ENCODE assay signal across 16 cellular contexts in the genomic region with DNA sequence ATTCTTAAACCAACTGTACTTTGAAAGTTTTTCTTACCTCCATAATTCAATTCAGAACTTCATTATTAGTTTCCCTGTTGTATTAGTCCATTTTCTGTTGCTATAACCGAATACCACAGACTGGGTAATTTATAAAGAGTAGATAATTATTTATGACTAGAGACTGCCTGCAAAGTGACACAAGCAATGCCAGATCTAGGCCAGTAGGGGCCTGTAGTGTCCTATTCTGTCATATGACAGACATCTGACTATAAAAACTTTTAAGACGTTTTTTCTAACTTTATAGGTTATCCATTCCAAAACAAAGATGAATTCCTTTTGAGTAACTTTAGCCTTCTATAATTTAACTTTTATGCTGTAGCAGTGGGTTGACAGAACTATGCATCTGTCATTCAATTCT.
DNase-seq lines count a peak whose midpoint lies in the region; ATAC-seq, FAIRE-seq and TF ChIP-seq lines count a peak whose summit lies in the region.
"Had no signal": no experiment of that assay in that cellular context is flagged by ENCODE, and none has a peak within 500 bp of the region (broad histone marks: within the 10 kb centered on the region; RNA-seq: fewer than 3 reads in every experiment).

No MANE protein-coding gene starts in this region.

- H3K27ac Mint-ChIP-seq in endothelial cell (ENCODE audit: unreplicated experiment): no peak overlapping the region
- H3K27ac Mint-ChIP-seq: activated B cell treated with CpG ODN at 0.5 μM for 24 hours; activated T-helper 1 cell treated with anti-CD3 and anti-CD28 coated beads, Interleukin-12 subunit alpha, Interleukin-12 subunit beta, Interleukin-2, Interleukin-4 antibody, amounts not matched to agents 30 ng/mL and 10 ng/mL and 1 ng/mL, durations not matched to agents 14 hours and 24 hours and 36 hours; CD4-positive, alpha-beta memory T cell had no signal

- H3K36me3 ChIP-seq in A673 (ENCODE audit: insufficient read depth, low read length, poor library complexity, severe bottlenecking): no peaks in the 10 kb centered on the region
- H3K36me3 ChIP-seq in OCI-LY1 (ENCODE audit: insufficient read depth, low read length): no peaks in the 10 kb centered on the region
- no peaks in the 10 kb centered on the region for H3K36me3 ChIP-seq in tibial nerve
- H3K36me3 ChIP-seq: gastrocnemius medialis had no signal

- TF ChIP-seq POLR2A in tibial nerve (IDR thresholded peaks at IDR 0.05): no peak

- TF ChIP-seq EP300 in tibial nerve (IDR thresholded peaks at IDR 0.05): no peak

- peak; percentile 39 for FAIRE-seq in G401.6 (lab: Jason Lieb, UNC)

- TF ChIP-seq CTCF in A673 (conservative IDR thresholded peaks at IDR 0.05; ENCODE audit: low read depth, low read length) (peak; percentile 66), OCI-LY1 (IDR thresholded peaks at IDR 0.05; ENCODE audit: low read length) (peak; percentile 59), endothelial cell (IDR thresholded peaks at IDR 0.05; ENCODE audit: unreplicated experiment) (peak; percentile 52), tibial nerve (IDR thresholded peaks at IDR 0.05) (no peak)

- no peaks in the 10 kb centered on the region for H3K79me2 ChIP-seq in OCI-LY1 (ENCODE audit: insufficient read depth, low read length)

- intact Hi-C loops in A673 (cut with micrococcal nuclease; ENCODE audit: unreplicated experiment): no loop called here

- H3K4me1 ChIP-seq in A673 (ENCODE audit: insufficient read depth, low read length, poor library complexity, severe bottlenecking): peaks cover 9% of the 10 kb centered on the region
- no peaks in the 10 kb centered on the region for H3K4me1 ChIP-seq in OCI-LY1 (ENCODE audit: insufficient read depth, low read length, severe bottlenecking)
- no peaks in the 10 kb centered on the region for H3K4me1 ChIP-seq in tibial nerve
- H3K4me1 ChIP-seq: gastrocnemius medialis had no signal

- no peaks in the 10 kb centered on the region for H3K4me1 Mint-ChIP-seq in endothelial cell (ENCODE audit: unreplicated experiment)
- H3K4me1 Mint-ChIP-seq: activated B cell treated with CpG ODN at 0.5 μM for 24 hours; CD4-positive, alpha-beta memory T cell; central memory CD8-positive, alpha-beta T cell had no signal

- no peaks in the 10 kb centered on the region for H3K9me2 ChIP-seq in OCI-LY1 (ENCODE audit: low read depth, low read length)

- H3K9me3 ChIP-seq in A673 (ENCODE audit: low read depth, low read length, poor library complexity, severe bottlenecking) (no peaks in the 10 kb centered on the region), OCI-LY1 (ENCODE audit: low read length) (no peaks in the 10 kb centered on the region), tibial nerve (no peaks in the 10 kb centered on the region)
- H3K9me3 ChIP-seq: gastrocnemius medialis had no signal

- peak overlapping the region; percentile 59; the same call in 1 of the 2 replicates for H2AFZ ChIP-seq in OCI-LY1 (ENCODE audit: low read length)

- no peaks in the 10 kb centered on the region for H3F3A ChIP-seq in OCI-LY1 (ENCODE audit: insufficient read depth, low read length)

- 46 to 59% methylated on average over 2 of the region's 2 CpGs for WGBS in tibial nerve, 2 donors

- no peak overlapping the region for H3K4me2 ChIP-seq in OCI-LY1 (ENCODE audit: low read length)

- CTCF ChIA-PET in A673 (lab: Charles Lee): no interaction called here

- no TSS peak for BruUV-seq in A673 (replicated peaks; lab: Mats Ljungman, UMichigan)

- no peaks in the 10 kb centered on the region for H3K27me3 Mint-ChIP-seq in endothelial cell (ENCODE audit: unreplicated experiment)
- H3K27me3 Mint-ChIP-seq: activated B cell treated with CpG ODN at 0.5 μM for 24 hours; CD4-positive, alpha-beta memory T cell; central memory CD8-positive, alpha-beta T cell had no signal

- ATAC-seq in GM18870 (IDR thresholded peaks at IDR 0.05; ENCODE audit: unreplicated experiment) (no peak), GM18511 (IDR thresholded peaks at IDR 0.05; ENCODE audit: unreplicated experiment) (no peak)
- ATAC-seq: gastrocnemius medialis, left ventricle myocardium superior had no signal

- no peak overlapping the region for H3K4me3 Mint-ChIP-seq in endothelial cell (ENCODE audit: unreplicated experiment)
- H3K4me3 Mint-ChIP-seq: activated B cell treated with CpG ODN at 0.5 μM for 24 hours; activated T-helper 1 cell treated with anti-CD3 and anti-CD28 coated beads, Interleukin-12 subunit alpha, Interleukin-12 subunit beta, Interleukin-2, Interleukin-4 antibody, amounts not matched to agents 30 ng/mL and 10 ng/mL and 1 ng/mL, durations not matched to agents 14 hours and 24 hours and 36 hours; CD4-positive, alpha-beta memory T cell; central memory CD8-positive, alpha-beta T cell had no signal

- no peak overlapping the region for H3K9ac ChIP-seq in OCI-LY1 (ENCODE audit: low read length)

- no peaks in the 10 kb centered on the region for H3K36me3 Mint-ChIP-seq in endothelial cell (ENCODE audit: low read depth, unreplicated experiment)
- H3K36me3 Mint-ChIP-seq: CD4-positive, alpha-beta memory T cell had no signal

- peak; percentile 60 for DNase-seq in A673 (ENCODE audit: low spot score)
- no peak for DNase-seq in endothelial cell (ENCODE audit: low spot score)
- DNase-seq in activated gamma-delta T cell treated with Interleukin-2 at 50 U/mL for 16 hours: no peak
- DNase-seq in tibial nerve (ENCODE audit: low spot score in 2 of 2): no peak
- DNase-seq: activated B cell treated with CpG ODN at 0.5 μM for 24 hours; CD4-positive, alpha-beta memory T cell; gastrocnemius medialis; left ventricle myocardium superior; NCI-H1930; stimulated activated CD4-positive, alpha-beta T cell treated with anti-CD3 and anti-CD28 coated beads, Interleukin-4, amount 100 ng/mL, for 4 hours had no signal

- H3K27ac ChIP-seq in A673 (ENCODE audit: low read depth, low read length, poor library complexity, severe bottlenecking) (no peak overlapping the region), OCI-LY1 (ENCODE audit: low read depth, low read length, poor library complexity, severe bottlenecking) (no peak overlapping the region), tibial nerve (no peak overlapping the region)
- H3K27ac ChIP-seq: gastrocnemius medialis had no signal

- H4K20me1 ChIP-seq in OCI-LY1 (ENCODE audit: insufficient read depth, low read length): no peaks in the 10 kb centered on the region

- H3K4me3 ChIP-seq in A673 (ENCODE audit: low read depth, low read length, poor library complexity, severe bottlenecking) (no peak overlapping the region), OCI-LY1 (ENCODE audit: low read depth, low read length, poor library complexity, severe bottlenecking) (no peak overlapping the region), tibial nerve (no peak overlapping the region)
- H3K4me3 ChIP-seq: gastrocnemius medialis had no signal

- H3K27me3 ChIP-seq in A673 (replicated peaks; ENCODE audit: insufficient read depth, low read depth, low read length, poor library complexity): no peaks in the 10 kb centered on the region
- no peaks in the 10 kb centered on the region for H3K27me3 ChIP-seq in OCI-LY1 (ENCODE audit: insufficient read depth, low read length)
- H3K27me3 ChIP-seq in tibial nerve: no peaks in the 10 kb centered on the region
- H3K27me3 ChIP-seq: gastrocnemius medialis had no signal

- POLR2A ChIA-PET in A673 (lab: Charles Lee; ENCODE audit: low non-redundant PET): no interaction called here

- H3K9me3 Mint-ChIP-seq in endothelial cell (ENCODE audit: unreplicated experiment): no peaks in the 10 kb centered on the region
- H3K9me3 Mint-ChIP-seq: activated B cell treated with CpG ODN at 0.5 μM for 24 hours had no signal

Comparison
In these comparisons a context has a peak if more than half of its experiments do, and no peak if none do; other contexts are left out.
1. CTCF ChIP-seq: peak in A673 (single experiment), OCI-LY1 (single experiment) and endothelial cell (single experiment); none in tibial nerve (0 of 5).